Comparison of ENCODE assay signal across 1 cellular context in the genomic region with DNA sequence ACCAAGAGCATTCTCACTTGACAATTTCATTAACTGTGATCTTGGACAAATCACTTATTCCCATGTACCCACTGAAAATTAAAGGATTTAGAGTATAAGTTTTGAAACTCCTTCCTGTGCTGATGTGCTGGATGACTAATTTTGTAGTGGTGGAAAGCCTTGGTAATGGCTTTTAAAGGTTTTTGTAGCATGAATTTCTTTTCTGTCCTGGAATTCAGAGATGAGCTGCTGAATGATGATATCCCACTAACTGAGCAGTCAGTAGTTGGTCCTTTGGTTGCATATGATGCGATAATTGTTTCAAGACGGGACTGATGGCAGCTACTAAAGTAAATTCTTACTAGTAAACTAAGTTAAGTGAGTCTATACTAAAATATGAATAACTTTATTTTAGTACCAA.
TF ChIP-seq lines count a peak whose summit lies in the region.

No MANE protein-coding gene starts in this region.

TF ChIP-seq in IMR-90, 13 proteins besides CTCF, POLR2A, EP300 and RAD21:
- TF ChIP-seq MAFK (IDR thresholded peaks at IDR 0.05; ENCODE audit: low read depth, low read length) (no peak), CEBPB (IDR thresholded peaks at IDR 0.05; ENCODE audit: low read depth, low read length) (no peak), ELK1 (IDR thresholded peaks at IDR 0.05; ENCODE audit: borderline replicate concordance, low read depth, low read length) (no peak), RCOR1 (IDR thresholded peaks at IDR 0.05; ENCODE audit: insufficient replicate concordance, low read length) (no peak), USF2 (IDR thresholded peaks at IDR 0.05; ENCODE audit: low read depth, low read length) (no peak), FOS (IDR thresholded peaks at IDR 0.05; ENCODE audit: low read depth, low read length) (no peak), NFE2L2 (IDR thresholded peaks at IDR 0.05; ENCODE audit: low read depth, low read length) (no peak), SMC3 (IDR thresholded peaks at IDR 0.05; ENCODE audit: low read depth, low read length) (no peak), MXI1 (IDR thresholded peaks at IDR 0.05; ENCODE audit: borderline replicate concordance, low read depth, low read length) (no peak), CHD1 (IDR thresholded peaks at IDR 0.05; ENCODE audit: low read depth, low read length) (no peak), RFX5 (IDR thresholded peaks at IDR 0.05; ENCODE audit: low read depth, low read length) (no peak), BHLHE40 (IDR thresholded peaks at IDR 0.05; ENCODE audit: low read depth, low read length) (no peak), MAZ (IDR thresholded peaks at IDR 0.05; ENCODE audit: borderline replicate concordance, low read depth, low read length) (no peak)
